ENCODE assay signal across 25 cellular contexts in the genomic region with DNA sequence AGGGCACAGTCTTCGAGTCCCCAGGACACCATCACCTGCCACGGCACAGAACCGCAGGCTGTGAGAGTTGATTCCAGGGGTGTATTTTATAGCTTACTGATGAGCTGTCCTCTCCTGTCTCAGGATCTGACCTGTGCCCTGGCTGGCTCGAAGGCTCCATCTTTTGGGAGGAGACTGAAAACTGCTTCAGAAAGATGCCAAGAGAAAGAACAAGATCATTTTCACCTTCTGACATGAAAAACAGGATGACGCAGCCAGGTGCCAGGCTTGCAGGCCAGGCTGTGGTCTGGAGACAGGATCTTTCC. TPM values are rescaled to one million over a fixed set of nuclear protein-coding genes. Genes with fewer than 3 reads are reported as not detected.
"Had no signal": no experiment of that assay in that cellular context is flagged by ENCODE, and none has a peak within 500 bp of the region (broad histone marks: within the 10 kb centered on the region; RNA-seq: fewer than 3 reads in every experiment).

No MANE protein-coding gene starts in this region.

- H3K9me3 Mint-ChIP-seq: activated CD4-positive, alpha-beta T cell treated with anti-CD3 and anti-CD28 coated beads, Interleukin-2, amount 10 ng/mL, durations not matched to agents 24 days and 14 days; activated naive CD8-positive, alpha-beta T cell treated with anti-CD3 and anti-CD28 coated beads, Interleukin-2, amount 10 ng/mL, durations not matched to agents 7 days and 5 days; activated T-helper 17 cell treated with anti-CD3 and anti-CD28 coated beads, Interleukin-2, amount 50 U/mL, for 72 hours had no signal

- ATAC-seq: activated CD4-positive, CD25-positive, alpha-beta regulatory T cell treated with anti-CD3 and anti-CD28 coated beads, Interleukin-2, amount 50 U/mL, for 24 hours; activated CD8-positive, alpha-beta T cell treated with anti-CD3 and anti-CD28 coated beads, Interleukin-2, amount 10 ng/mL, durations not matched to agents 7 days and 5 days; activated T-helper 17 cell treated with anti-CD3 and anti-CD28 coated beads, Interleukin-2, amount 50 U/mL, for 72 hours; effector memory CD8-positive, alpha-beta T cell; natural killer cell treated with Interleukin-12 subunit alpha and Interleukin-12 subunit beta and Interleukin-15 and Interleukin-18, amount 100 ng/mL, for 72 hours; T-helper 17 cell had no signal

- H3K4me3 ChIP-seq: colonic mucosa, dorsolateral prefrontal cortex, esophagus muscularis mucosa, gastrocnemius medialis, thoracic aorta, upper lobe of right lung had no signal

- H3K4me1 ChIP-seq: colonic mucosa, upper lobe of right lung had no signal

- H3K27ac ChIP-seq: colonic mucosa, dorsolateral prefrontal cortex, esophagus muscularis mucosa, gastrocnemius medialis, thoracic aorta, upper lobe of right lung had no signal

- H3K4me3 Mint-ChIP-seq: activated CD4-positive, alpha-beta T cell treated with anti-CD3 and anti-CD28 coated beads, Interleukin-2, amount 10 ng/mL, durations not matched to agents 24 days and 14 days; activated CD8-positive, alpha-beta T cell treated with anti-CD3 and anti-CD28 coated beads, Interleukin-2, amount 10 ng/mL, durations not matched to agents 7 days and 5 days; activated naive CD8-positive, alpha-beta T cell treated with anti-CD3 and anti-CD28 coated beads, Interleukin-2, amount 10 ng/mL, durations not matched to agents 7 days and 5 days; activated T-cell treated with anti-CD3 and anti-CD28 coated beads, Interleukin-2, amount 50 U/mL, for 24 hours; activated T-helper 17 cell treated with anti-CD3 and anti-CD28 coated beads, Interleukin-2, amount 50 U/mL, for 72 hours; effector memory CD8-positive, alpha-beta T cell; natural killer cell treated with Interleukin-12 subunit alpha and Interleukin-12 subunit beta and Interleukin-15 and Interleukin-18, amount 100 ng/mL, for 72 hours; T-helper 17 cell had no signal

- H3K27me3 Mint-ChIP-seq: activated T-helper 17 cell treated with anti-CD3 and anti-CD28 coated beads, Interleukin-2, amount 50 U/mL, for 72 hours had no signal

- H3K27ac Mint-ChIP-seq: activated CD4-positive, alpha-beta T cell treated with anti-CD3 and anti-CD28 coated beads, Interleukin-2, amount 10 ng/mL, durations not matched to agents 24 days and 14 days; activated CD8-positive, alpha-beta T cell treated with anti-CD3 and anti-CD28 coated beads, Interleukin-2, amount 10 ng/mL, durations not matched to agents 7 days and 5 days; activated naive CD8-positive, alpha-beta T cell treated with anti-CD3 and anti-CD28 coated beads, Interleukin-2, amount 10 ng/mL, durations not matched to agents 7 days and 5 days; activated T-cell treated with anti-CD3 and anti-CD28 coated beads, Interleukin-2, amount 50 U/mL, for 24 hours; activated T-helper 17 cell treated with anti-CD3 and anti-CD28 coated beads, Interleukin-2, amount 50 U/mL, for 72 hours; effector memory CD8-positive, alpha-beta T cell; natural killer cell treated with Interleukin-12 subunit alpha and Interleukin-12 subunit beta and Interleukin-15 and Interleukin-18, amount 100 ng/mL, for 72 hours; T-helper 17 cell had no signal

- H3K9me3 ChIP-seq: colonic mucosa, esophagus muscularis mucosa, gastrocnemius medialis, thoracic aorta had no signal

- H3K27me3 ChIP-seq: colonic mucosa, esophagus muscularis mucosa, gastrocnemius medialis, upper lobe of right lung had no signal

- H3K36me3 Mint-ChIP-seq: activated naive CD8-positive, alpha-beta T cell treated with anti-CD3 and anti-CD28 coated beads, Interleukin-2, amount 10 ng/mL, durations not matched to agents 7 days and 5 days; natural killer cell treated with Interleukin-12 subunit alpha and Interleukin-12 subunit beta and Interleukin-15 and Interleukin-18, amount 100 ng/mL, for 72 hours had no signal

- DNase-seq: activated CD4-positive, alpha-beta T cell treated with anti-CD3 and anti-CD28 coated beads, Interleukin-2, amount 10 ng/mL, durations not matched to agents 24 days and 14 days; activated CD8-positive, alpha-beta T cell treated with anti-CD3 and anti-CD28 coated beads, Interleukin-2, amount 10 ng/mL, durations not matched to agents 7 days and 5 days; activated naive CD4-positive, alpha-beta T cell treated with Interleukin-2 at 50 U/mL for 16 hours; activated T-cell treated with anti-CD3 and anti-CD28 coated beads, Interleukin-2, amount 50 U/mL, for 24 hours; amniotic stem cell; colonic mucosa; effector memory CD8-positive, alpha-beta T cell; gastrocnemius medialis; hypothalamus; left ventricle myocardium superior; nucleus accumbens; stimulated activated CD4-positive, alpha-beta T cell treated with anti-CD3 and anti-CD28 coated beads, Interleukin-2, amount 100 ng/mL, for 48 hours; stimulated activated naive CD4-positive, alpha-beta T cell; SW 1271; T-helper 17 cell had no signal

- H3K36me3 ChIP-seq: colonic mucosa, esophagus muscularis mucosa, gastrocnemius medialis, thoracic aorta, upper lobe of right lung had no signal

RNA-seq across cellular contexts. Expression of a gene that starts 2.2 kb away (rescaled TPM):
- total RNA-seq: activated CD4-positive, alpha-beta T cell treated with anti-CD3 and anti-CD28 coated beads, Interleukin-2, amount 10 ng/mL, durations not matched to agents 24 days and 14 days; activated CD8-positive, alpha-beta T cell treated with anti-CD3 and anti-CD28 coated beads, Interleukin-2, amount 10 ng/mL, durations not matched to agents 7 days and 5 days; activated naive CD8-positive, alpha-beta T cell treated with anti-CD3 and anti-CD28 coated beads, Interleukin-2, amount 10 ng/mL, durations not matched to agents 7 days and 5 days; activated T-helper 17 cell treated with anti-CD3 and anti-CD28 coated beads, Interleukin-2, amount 50 U/mL, for 72 hours; bronchial epithelial cell; colonic mucosa; dorsolateral prefrontal cortex; gastrocnemius medialis; left ventricle myocardium superior; natural killer cell treated with Interleukin-12 subunit alpha and Interleukin-12 subunit beta and Interleukin-15 and Interleukin-18, amount 100 ng/mL, for 72 hours; renal cortical epithelial cell; T-helper 17 cell; upper lobe of right lung had no signal

RNA-seq across cellular contexts. Expression of a gene that starts 34.5 kb away (rescaled TPM):
- total RNA-seq: activated CD4-positive, alpha-beta T cell treated with anti-CD3 and anti-CD28 coated beads, Interleukin-2, amount 10 ng/mL, durations not matched to agents 24 days and 14 days; activated CD8-positive, alpha-beta T cell treated with anti-CD3 and anti-CD28 coated beads, Interleukin-2, amount 10 ng/mL, durations not matched to agents 7 days and 5 days; activated naive CD8-positive, alpha-beta T cell treated with anti-CD3 and anti-CD28 coated beads, Interleukin-2, amount 10 ng/mL, durations not matched to agents 7 days and 5 days; activated T-helper 17 cell treated with anti-CD3 and anti-CD28 coated beads, Interleukin-2, amount 50 U/mL, for 72 hours; natural killer cell treated with Interleukin-12 subunit alpha and Interleukin-12 subunit beta and Interleukin-15 and Interleukin-18, amount 100 ng/mL, for 72 hours; T-helper 17 cell had no signal
